In genomic region chr22:46569055-46569847, GRCh38 we compare ENCODE assay signal across 17 cellular contexts. TPM values are rescaled to one million over a fixed set of nuclear protein-coding genes. Genes with fewer than 3 reads are reported as not detected.
DNase-seq lines count a peak whose midpoint lies in the region; ATAC-seq and TF ChIP-seq lines count a peak whose summit lies in the region.
"Had no signal": no experiment of that assay in that cellular context is flagged by ENCODE, and none has a peak within 500 bp of the region (broad histone marks: within the 10 kb centered on the region; RNA-seq: fewer than 3 reads in every experiment).

No MANE protein-coding gene starts in this region.

- peaks cover 0 to 3% of the 10 kb centered on the region in 2 experiments; a peak in 1 of 4 replicates for H3K4me1 ChIP-seq in SK-N-SH (ENCODE audit: control insufficient read depth in 1 of 2, insufficient read depth in 2 of 2, low read depth in 1 of 2, low read length in 1 of 2)
- H3K4me1 ChIP-seq in DND-41 (ENCODE audit: insufficient read depth, low read length): no peaks in the 10 kb centered on the region
- no peaks in the 10 kb centered on the region for H3K4me1 ChIP-seq in osteoblast (ENCODE audit: insufficient read depth, low read length)
- H3K4me1 ChIP-seq in GM23248 (ENCODE audit: insufficient read depth): no peaks in the 10 kb centered on the region

- H4K20me1 ChIP-seq in SK-N-SH (ENCODE audit: insufficient read depth) (no peaks in the 10 kb centered on the region), DND-41 (ENCODE audit: insufficient read depth, low read length) (no peaks in the 10 kb centered on the region), osteoblast (ENCODE audit: insufficient read depth, low read length) (no peaks in the 10 kb centered on the region), GM23248 (ENCODE audit: insufficient read depth) (no peaks in the 10 kb centered on the region)

- H3K36me3 ChIP-seq in SK-N-SH (replicated peaks in 1 of 2; ENCODE audit: control insufficient read depth in 1 of 2, insufficient read depth in 2 of 2, low read length in 1 of 2): no peaks in the 10 kb centered on the region
- H3K36me3 ChIP-seq in DND-41 (ENCODE audit: insufficient read depth, low read length): no peaks in the 10 kb centered on the region
- no peaks in the 10 kb centered on the region for H3K36me3 ChIP-seq in osteoblast (ENCODE audit: insufficient read depth, low read length)
- no peaks in the 10 kb centered on the region for H3K36me3 ChIP-seq in GM23248 (ENCODE audit: low read depth)
- H3K36me3 ChIP-seq in MG63: no peaks in the 10 kb centered on the region
- H3K36me3 ChIP-seq: breast epithelium, neutrophil, upper lobe of left lung had no signal

- H3K9ac ChIP-seq in SK-N-SH (no peak overlapping the region), DND-41 (ENCODE audit: low read depth, low read length) (no peak overlapping the region), GM23248 (no peak overlapping the region)

- H3K27ac Mint-ChIP-seq in effector memory CD8-positive, alpha-beta T cell: peak overlapping the region; percentile 22 to 62

- DNase-seq in SK-N-SH: no peak
- no peak for DNase-seq in DND-41
- DNase-seq in effector memory CD8-positive, alpha-beta T cell: no peak
- peak; percentile 64 for DNase-seq in osteoblast (ENCODE audit: insufficient read length, low spot score, missing footprints)
- DNase-seq in iPS-NIHi7 (ENCODE audit: extremely low spot score): no peak
- no peak for DNase-seq in GM23248
- DNase-seq in MG63: no peak
- DNase-seq: activated CD4-positive, alpha-beta T cell treated with anti-CD3 and anti-CD28 coated beads for 4 hours; cortex of kidney; Karpas-422; NCI-H187; T-helper 1 cell; upper lobe of left lung had no signal

- no peaks in the 10 kb centered on the region for H3K27me3 Mint-ChIP-seq in effector memory CD8-positive, alpha-beta T cell

- H3K27ac ChIP-seq in SK-N-SH (ENCODE audit: low read depth in 2 of 2, low read length in 1 of 2): no peak overlapping the region
- H3K27ac ChIP-seq in DND-41 (ENCODE audit: low read length): no peak overlapping the region
- H3K27ac ChIP-seq in osteoblast (ENCODE audit: low read depth, low read length): no peak overlapping the region
- H3K27ac ChIP-seq in GM23248: no peak overlapping the region
- H3K27ac ChIP-seq: 22Rv1, breast epithelium, neutrophil, upper lobe of left lung had no signal

- H3F3A ChIP-seq in SK-N-SH (replicated peaks; ENCODE audit: insufficient read depth) (peaks cover 5% of the 10 kb centered on the region), GM23248 (ENCODE audit: insufficient read depth) (no peaks in the 10 kb centered on the region)

- H3K27me3 ChIP-seq in SK-N-SH (ENCODE audit: insufficient read depth) (no peaks in the 10 kb centered on the region), DND-41 (ENCODE audit: insufficient read depth, low read length, poor library complexity) (no peaks in the 10 kb centered on the region), osteoblast (ENCODE audit: insufficient read depth, low read length) (no peaks in the 10 kb centered on the region), GM23248 (replicated peaks; ENCODE audit: insufficient read depth) (no peaks in the 10 kb centered on the region), MG63 (no peaks in the 10 kb centered on the region)
- H3K27me3 ChIP-seq: breast epithelium, neutrophil, upper lobe of left lung had no signal

- ATAC-seq in SK-N-SH treated with all-trans-retinoic acid at 6 μM for 48 hours (peak; percentile 36), DND-41 (ENCODE audit: insufficient read depth, low read depth) (peak; percentile 37; the same call in 1 of the 3 replicates)
- ATAC-seq in effector memory CD8-positive, alpha-beta T cell (replicated peaks): no peak

- peaks cover 0 to 7% of the 10 kb centered on the region in 2 donors for H3K9me3 Mint-ChIP-seq in effector memory CD8-positive, alpha-beta T cell

- no peaks in the 10 kb centered on the region for H3K79me2 ChIP-seq in SK-N-SH (ENCODE audit: insufficient read depth)
- no peaks in the 10 kb centered on the region for H3K79me2 ChIP-seq in DND-41 (ENCODE audit: insufficient read depth, low read length)
- H3K79me2 ChIP-seq in osteoblast (ENCODE audit: insufficient read depth, low read length): no peaks in the 10 kb centered on the region
- no peaks in the 10 kb centered on the region for H3K79me2 ChIP-seq in GM23248 (ENCODE audit: insufficient read depth)

- POLR2A ChIA-PET in SK-N-SH (lab: Yijun Ruan, JAX): no interaction called here

- no peak overlapping the region for H2AFZ ChIP-seq in SK-N-SH (ENCODE audit: low read depth)
- H2AFZ ChIP-seq in DND-41 (ENCODE audit: low read depth, low read length): no peak overlapping the region
- no peak overlapping the region for H2AFZ ChIP-seq in osteoblast (ENCODE audit: low read length)
- no peak overlapping the region for H2AFZ ChIP-seq in GM23248

- TF ChIP-seq CTCF in SK-N-SH (IDR thresholded peaks at IDR 0.05) (no peak), DND-41 (IDR thresholded peaks at IDR 0.05; ENCODE audit: borderline replicate concordance, extremely low read depth, low read length, poor library complexity, severe bottlenecking) (no peak), osteoblast (IDR thresholded peaks at IDR 0.05; ENCODE audit: extremely low read depth, low read depth, low read length) (no peak)

- H3K4me3 ChIP-seq in SK-N-SH (ENCODE audit: low read depth in 2 of 2, low read length in 1 of 2) (no peak overlapping the region), DND-41 (ENCODE audit: low read depth in 1 of 2, low read length in 2 of 2) (no peak overlapping the region), osteoblast (ENCODE audit: insufficient read depth, low read length) (no peak overlapping the region), GM23248 (no peak overlapping the region), MG63 (no peak overlapping the region)
- H3K4me3 ChIP-seq: breast epithelium, upper lobe of left lung had no signal

- no peaks in the 10 kb centered on the region for H3K36me3 Mint-ChIP-seq in effector memory CD8-positive, alpha-beta T cell (ENCODE audit: insufficient read depth)

- in situ Hi-C loops in GM23248 (cut with MboI): no loop called here

- H3K4me3 Mint-ChIP-seq in effector memory CD8-positive, alpha-beta T cell: no peak overlapping the region

- H3K9me3 ChIP-seq in SK-N-SH: no peaks in the 10 kb centered on the region
- H3K9me3 ChIP-seq in DND-41 (ENCODE audit: insufficient read depth, low read length, severe bottlenecking): peaks cover 6% of the 10 kb centered on the region
- peaks cover 6% of the 10 kb centered on the region for H3K9me3 ChIP-seq in osteoblast (ENCODE audit: low read depth, low read length)
- no peaks in the 10 kb centered on the region for H3K9me3 ChIP-seq in GM23248 (ENCODE audit: low read depth)
- H3K9me3 ChIP-seq in MG63: no peaks in the 10 kb centered on the region

- H3K9me2 ChIP-seq in SK-N-SH (no peaks in the 10 kb centered on the region), GM23248 (ENCODE audit: insufficient read depth) (no peaks in the 10 kb centered on the region)

- TF ChIP-seq EP300 in SK-N-SH (IDR thresholded peaks at IDR 0.05; ENCODE audit: borderline replicate concordance in 1 of 2, low read depth in 1 of 2, low read length in 1 of 2): no peak

- 76% methylated on average over 19 of the region's 23 CpGs for WGBS in SK-N-SH (ENCODE audit: low lambda C conversion rate)
- WGBS in GM23248 (ENCODE audit: low coverage in 1 of 2, low lambda C conversion rate in 2 of 2, missing lambda C conversion rate in 2 of 2), 2 experiments: 73% methylated on average over 22 to 23 of the region's 23 CpGs

- CTCF ChIA-PET in SK-N-SH (lab: Yijun Ruan, JAX): interaction anchor here (1.9 kb wide), 1 partner anchor 100 kb away, joined by 7 read pairs; no protein-coding TSS in a partner anchor

- TF ChIP-seq RAD21 in SK-N-SH (IDR thresholded peaks at IDR 0.05; ENCODE audit: low read length): no peak

- H3K4me2 ChIP-seq in SK-N-SH (no peak overlapping the region), DND-41 (ENCODE audit: insufficient read depth, low read length) (no peak overlapping the region), osteoblast (ENCODE audit: insufficient read depth, low read length) (no peak overlapping the region), GM23248 (ENCODE audit: unreplicated experiment) (no peak overlapping the region)

- H3K4me1 Mint-ChIP-seq in effector memory CD8-positive, alpha-beta T cell (ENCODE audit: low read depth in 2 of 2): no peaks in the 10 kb centered on the region

TF ChIP-seq in SK-N-SH, 30 proteins besides CTCF, POLR2A, EP300 and RAD21 (continues in another document):
- TF ChIP-seq USF1 (IDR thresholded peaks at IDR 0.05; ENCODE audit: borderline replicate concordance, low read depth): no peak
- no peak for TF ChIP-seq IRF3 (IDR thresholded peaks at IDR 0.05; ENCODE audit: low read depth, low read length)
- TF ChIP-seq SIN3A (IDR thresholded peaks at IDR 0.05; ENCODE audit: borderline replicate concordance, low read depth, low read length): no peak

RNA-seq across cellular contexts. Expression of gene CELSR1, which starts 31.8 kb away (rescaled TPM):
- polyA plus RNA-seq in SK-N-SH (2012; rRNA removed) (1.8 and 5.0 TPM in 2 replicates), GM23248 (2016; fragmentation: Nextera tagmentation; extraction: Ambion mirVana) (0.15 and 0.23 TPM in 2 replicates)
- polyA plus RNA-seq in SK-N-SH (2012; cell fraction: cytosol; rRNA removed): 2.0 and 3.3 TPM in 2 replicates
- 4.3 and 5.2 TPM in 2 replicates for polyA plus RNA-seq in SK-N-SH (2012; cell fraction: nucleus; rRNA removed)
- 2.7 and 3.6 TPM in 2 replicates for total RNA-seq in osteoblast
- 0.38 and 0.54 TPM in 2 replicates for total RNA-seq in GM23248 (2014; rRNA removed; shearing (Covaris generic))
- 0.30 and 0.59 TPM in 2 replicates for total RNA-seq in MG63 (2014; rRNA removed; shearing (Covaris generic); ENCODE audit: low replicate concordance)

RNA-seq across cellular contexts. Expression of gene GRAMD4, which starts 50.9 kb away (rescaled TPM):
- polyA plus RNA-seq in SK-N-SH (2012; rRNA removed): 13.5 and 15.5 TPM in 2 replicates
- polyA plus RNA-seq in SK-N-SH (2012; cell fraction: cytosol; rRNA removed): 7.8 and 11.0 TPM in 2 replicates
- 22.3 and 31.8 TPM in 2 replicates for polyA plus RNA-seq in SK-N-SH (2012; cell fraction: nucleus; rRNA removed)
- total RNA-seq in osteoblast: 16.8 and 17.0 TPM in 2 replicates
- total RNA-seq in GM23248 (2014; rRNA removed; shearing (Covaris generic)): 10.6 TPM in 2 replicates
- polyA plus RNA-seq in GM23248 (2016; fragmentation: Nextera tagmentation; extraction: Ambion mirVana): 2.6 and 2.9 TPM in 2 replicates
- total RNA-seq in MG63 (2014; rRNA removed; shearing (Covaris generic); ENCODE audit: low replicate concordance): 3.4 and 10.8 TPM in 2 replicates
